18 cellular contexts compared by ENCODE assay signal in genomic region chr7:137564677-137565076, GRCh38.
DNase-seq lines count a peak whose midpoint lies in the region; ATAC-seq and TF ChIP-seq lines count a peak whose summit lies in the region.
"Had no signal": no experiment of that assay in that cellular context is flagged by ENCODE, and none has a peak within 500 bp of the region (broad histone marks: within the 10 kb centered on the region; RNA-seq: fewer than 3 reads in every experiment).

No MANE protein-coding gene starts in this region.

- H3K27me3 ChIP-seq in H9 (ENCODE audit: insufficient read depth, low read length) (no peaks in the 10 kb centered on the region), endodermal cell (ENCODE audit: control insufficient read depth, insufficient read depth, low read length, poor library complexity, severe bottlenecking) (no peaks in the 10 kb centered on the region), foreskin keratinocyte (no peaks in the 10 kb centered on the region)

- H3K4me1 Mint-ChIP-seq in H9 (peaks cover 0 to 3% of the 10 kb centered on the region in 2 experiments; a peak in 1 of 4 replicates), endodermal cell (no peaks in the 10 kb centered on the region)
- H3K4me1 Mint-ChIP-seq: CD4-positive, alpha-beta memory T cell had no signal

- H3K9me3 ChIP-seq in H9 (ENCODE audit: control insufficient read depth, low read depth, low read length): no peaks in the 10 kb centered on the region
- H3K9me3 ChIP-seq in endodermal cell (ENCODE audit: control insufficient read depth, low read length): no peaks in the 10 kb centered on the region

- H3K4me3 Mint-ChIP-seq in H9: no peak overlapping the region
- H3K4me3 Mint-ChIP-seq in endodermal cell: no peak overlapping the region
- H3K4me3 Mint-ChIP-seq: CD4-positive, alpha-beta memory T cell had no signal

- no peak overlapping the region for H2AK5ac ChIP-seq in H9 (ENCODE audit: insufficient read length, low read length)

- no peak overlapping the region for H2BK15ac ChIP-seq in H9 (ENCODE audit: low read depth, low read length)

- H4K91ac ChIP-seq in H9 (ENCODE audit: insufficient read length, low read depth, low read length): no peak overlapping the region

- H3K36me3 Mint-ChIP-seq in H9 (ENCODE audit: insufficient read depth in 1 of 3, low read depth in 3 of 3) (0 out of 7 replicates have a peak, but pooled peaks cover 0 to 4% (median 4%) of the 10 kb centered on the region in 3 experiments), endodermal cell (ENCODE audit: low read depth) (no peaks in the 10 kb centered on the region)
- H3K36me3 Mint-ChIP-seq: CD4-positive, alpha-beta memory T cell had no signal

- no peak overlapping the region for H3K23ac ChIP-seq in H9 (ENCODE audit: insufficient read length, low read depth, low read length)

- no peak overlapping the region for H3K4me2 ChIP-seq in H9 (ENCODE audit: insufficient read depth, insufficient read length, low read length)

- H3K27me3 Mint-ChIP-seq in H9 (ENCODE audit: low read depth) (no peaks in the 10 kb centered on the region), endodermal cell (ENCODE audit: insufficient read depth) (peaks cover 1% of the 10 kb centered on the region)
- H3K27me3 Mint-ChIP-seq: CD4-positive, alpha-beta memory T cell had no signal

- ATAC-seq in foreskin keratinocyte: no peak
- no peak for ATAC-seq in GM18520 (IDR thresholded peaks at IDR 0.05; ENCODE audit: unreplicated experiment)

- WGBS in H9 (ENCODE audit: extremely low coverage, insufficient read length, low lambda C conversion rate): no CpG with 5 or more reads among the region's 11 CpGs
- WGBS in endodermal cell (ENCODE audit: insufficient coverage in 1 of 2, insufficient read length in 1 of 2), 2 experiments: 70 to 85% methylated on average over 8 to 10 of the region's 11 CpGs

- H2AFZ ChIP-seq in H9 (ENCODE audit: low read length): no peak overlapping the region

- no peaks in the 10 kb centered on the region for H3K79me2 ChIP-seq in H9 (ENCODE audit: insufficient read depth, low read length)

- H2BK12ac ChIP-seq in H9 (ENCODE audit: insufficient read length, low read depth, low read length): no peak overlapping the region

- H3K23me2 ChIP-seq in H9 (ENCODE audit: insufficient read length, low read depth, low read length, poor library complexity, severe bottlenecking): no peaks in the 10 kb centered on the region

- H4K20me1 ChIP-seq in H9 (ENCODE audit: control insufficient read depth, insufficient read depth, insufficient read length): no peaks in the 10 kb centered on the region

- H2BK20ac ChIP-seq in H9 (ENCODE audit: low read depth, low read length, poor library complexity, severe bottlenecking): no peak overlapping the region

- H3K4me1 ChIP-seq in H9 (ENCODE audit: insufficient read depth, low read length) (no peaks in the 10 kb centered on the region; the same call in 1 of the 2 replicates), endodermal cell (ENCODE audit: control insufficient read depth, insufficient read depth, low read length) (no peaks in the 10 kb centered on the region), foreskin keratinocyte (no peaks in the 10 kb centered on the region)

- H3K4me3 ChIP-seq in endodermal cell (ENCODE audit: low read length): no peak overlapping the region

- H2BK120ac ChIP-seq in H9 (ENCODE audit: low read depth, low read length, poor library complexity, severe bottlenecking): no peak overlapping the region

- H3K18ac ChIP-seq in H9 (ENCODE audit: insufficient read length, low read depth, low read length): no peak overlapping the region

- no peak overlapping the region for H3K27ac ChIP-seq in H9 (ENCODE audit: insufficient read length, low read depth, low read length)
- H3K27ac ChIP-seq in endodermal cell (ENCODE audit: low read depth, low read length): no peak overlapping the region
- H3K27ac ChIP-seq in foreskin keratinocyte: no peak overlapping the region

- H4K8ac ChIP-seq in H9 (replicated peaks; ENCODE audit: insufficient read length, low read depth, low read length): no peak overlapping the region

- no peak overlapping the region for H3K14ac ChIP-seq in H9 (ENCODE audit: insufficient read depth, low read length)

- TF ChIP-seq CTCF in H9 (conservative IDR thresholded peaks at IDR 0.05) (no peak), endodermal cell (conservative IDR thresholded peaks at IDR 0.05) (no peak), foreskin keratinocyte (conservative IDR thresholded peaks at IDR 0.05) (no peak)

- H3K56ac ChIP-seq in H9 (ENCODE audit: insufficient read length, low read depth, low read length): no peak overlapping the region

- no peaks in the 10 kb centered on the region for H3K79me1 ChIP-seq in H9 (ENCODE audit: insufficient read depth, low read depth, low read length, poor library complexity, severe bottlenecking)

- no peak overlapping the region for H3K4ac ChIP-seq in H9 (ENCODE audit: low read depth, low read length)

- DNase-seq in H9: peak; percentile 66
- DNase-seq in endodermal cell: peak; percentile 72
- peak; percentile 16 for DNase-seq in left kidney (ENCODE audit: low read depth, low spot score)
- no peak for DNase-seq in foreskin keratinocyte
- no peak for DNase-seq in SW 1271 (lab: John Stamatoyannopoulos, UW)
- DNase-seq in LoVo (ENCODE audit: low spot score): no peak
- DNase-seq: C1 segment of cervical spinal cord; CD4-positive, alpha-beta memory T cell; COR-L47; GDM1; KG1; MM.1S; NCI-H2029; NCI-H2227 treated with DMSO at 0.1 percent for 48 hours; NCI-H526 treated with DMSO at 0.1 percent for 48 hours; RPMI8226; SHP77 had no signal

- no peak overlapping the region for H3T11ph ChIP-seq in H9 (ENCODE audit: low read length)

- peaks cover 0 to 3% of the 10 kb centered on the region in 2 experiments; a peak in 3 of 5 replicates for H3K9me3 Mint-ChIP-seq in H9
- no peaks in the 10 kb centered on the region for H3K9me3 Mint-ChIP-seq in endodermal cell

- H4K5ac ChIP-seq in H9 (ENCODE audit: insufficient read length, low read depth, low read length): no peak overlapping the region

- H3K27ac Mint-ChIP-seq in H9: no peak overlapping the region
- H3K27ac Mint-ChIP-seq in endodermal cell: no peak overlapping the region
- H3K27ac Mint-ChIP-seq: CD4-positive, alpha-beta memory T cell had no signal

- H3K9ac ChIP-seq in H9 (ENCODE audit: extremely low read depth, insufficient read length, low read length): no peak overlapping the region
- H3K9ac ChIP-seq in endodermal cell (ENCODE audit: extremely low read depth, low read length, poor library complexity, severe bottlenecking): no peak overlapping the region

- H2BK5ac ChIP-seq in H9 (ENCODE audit: insufficient read length, low read length): no peak overlapping the region

- H3K36me3 ChIP-seq in endodermal cell (ENCODE audit: control insufficient read depth, insufficient read depth, low read length): no peaks in the 10 kb centered on the region

Comparison
In these comparisons a context has a peak if more than half of its experiments do, and no peak if none do; other contexts are left out.
1. DNase-seq: peak in H9 (single experiment), endodermal cell (single experiment) and left kidney (single experiment); none in foreskin keratinocyte (0 of 2), SW 1271 (0 of 2) and LoVo (single experiment).